Comparison of ENCODE assay signal across 16 cellular contexts in the genomic region with DNA sequence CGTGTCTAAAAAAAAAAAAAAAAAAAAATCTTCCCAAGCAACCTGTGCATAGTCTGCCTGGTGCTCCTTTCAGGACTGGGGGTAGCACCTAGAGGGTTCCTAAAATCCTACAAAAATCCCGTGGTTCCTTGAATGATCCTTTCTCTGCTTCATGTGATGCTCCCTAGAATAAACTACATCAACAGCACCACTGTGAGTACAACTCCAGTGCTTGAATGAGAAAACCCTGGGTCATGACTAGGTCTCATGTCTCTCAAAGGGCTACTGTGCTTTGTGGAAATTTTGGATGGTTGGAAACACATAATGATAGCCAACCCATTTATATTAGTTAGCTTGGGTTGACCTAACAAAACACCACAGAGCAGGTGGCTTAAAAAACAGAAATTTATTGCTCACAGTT.
DNase-seq lines count a peak whose midpoint lies in the region; ATAC-seq, FAIRE-seq and TF ChIP-seq lines count a peak whose summit lies in the region.
"Had no signal": no experiment of that assay in that cellular context is flagged by ENCODE, and none has a peak within 500 bp of the region (broad histone marks: within the 10 kb centered on the region; RNA-seq: fewer than 3 reads in every experiment).

No MANE protein-coding gene starts in this region.

- peaks cover 7 to 28% of the 10 kb centered on the region in 2 donors for H3K27me3 Mint-ChIP-seq in CD8-positive, alpha-beta memory T cell

- POLR2A ChIA-PET in CD8-positive, alpha-beta memory T cell (lab: Charles Lee): no interaction called here
- POLR2A ChIA-PET in K562 (lab: Yijun Ruan, JAX): interaction anchor here (0.7 to 1.9 kb wide), 13 partner anchors 10 to 497 kb away, joined by 3 to 16 read pairs (median 4); partner anchors contain the start of gene HES1

- WGBS in K562 (ENCODE audit: insufficient coverage, low coverage, missing lambda C conversion rate): 0% methylated on average over 1 of the region's 2 CpGs
- 40 to 74% (median 68%) methylated on average over 1 to 2 of the region's 2 CpGs for WGBS in ovary, 3 donors
- 40 to 46% methylated on average over 2 of the region's 2 CpGs for WGBS in testis, 2 donors

- CTCF ChIA-PET in CD8-positive, alpha-beta memory T cell (lab: Charles Lee): no interaction called here
- CTCF ChIA-PET in K562 (lab: Yijun Ruan, JAX; ENCODE audit: low intra/inter-chr PET ratio): interaction anchor here (1.6 kb wide), 1 partner anchor 56 kb away, joined by 4 read pairs; no protein-coding TSS in a partner anchor

- no peaks in the 10 kb centered on the region for H3K4me1 ChIP-seq in CD8-positive, alpha-beta memory T cell (ENCODE audit: insufficient read depth, low read length)
- H3K4me1 ChIP-seq in K562 (replicated peaks in 1 of 2; ENCODE audit: control insufficient read depth in 2 of 2, insufficient read depth in 2 of 2, low read length in 2 of 2) (peaks cover 18 to 36% of the 10 kb centered on the region in 2 experiments), foreskin keratinocyte (peaks cover 21% of the 10 kb centered on the region), ovary (ENCODE audit: insufficient read depth) (no peaks in the 10 kb centered on the region), testis (no peaks in the 10 kb centered on the region)

- in situ Hi-C loops in K562 (cut with MboI): no loop called here

- H3K27me3 ChIP-seq in CD8-positive, alpha-beta memory T cell (ENCODE audit: insufficient read depth, low read length, poor library complexity, severe bottlenecking): no peaks in the 10 kb centered on the region
- H3K27me3 ChIP-seq in K562 (ENCODE audit: control insufficient read depth in 2 of 2, insufficient read depth in 2 of 2, low read length in 2 of 2): no peaks in the 10 kb centered on the region
- H3K27me3 ChIP-seq in foreskin keratinocyte: no peaks in the 10 kb centered on the region
- H3K27me3 ChIP-seq in ovary: no peaks in the 10 kb centered on the region
- H3K27me3 ChIP-seq in testis: no peaks in the 10 kb centered on the region
- H3K27me3 ChIP-seq: BLaER1 had no signal

- H3K4me1 Mint-ChIP-seq in CD8-positive, alpha-beta memory T cell: no peaks in the 10 kb centered on the region

- peak; percentile 72 for ATAC-seq in K562
- no peak for ATAC-seq in foreskin keratinocyte
- ATAC-seq in HG03196 (IDR thresholded peaks at IDR 0.05; ENCODE audit: unreplicated experiment): no peak
- ATAC-seq: GM12878, HCT116 had no signal

- peak overlapping the region; percentile 40 for H3K27ac ChIP-seq in CD8-positive, alpha-beta memory T cell (ENCODE audit: low read depth, low read length)
- H3K27ac ChIP-seq in K562 (ENCODE audit: extremely low read depth, low read depth, low read length) (peak overlapping the region; percentile 65), foreskin keratinocyte (peak overlapping the region; percentile 100), skin epidermis (peak overlapping the region in 7 of 21 experiments; percentile 7 to 69 (median 51)), ovary (no peak overlapping the region), testis (no peak overlapping the region)
- H3K27ac ChIP-seq: BLaER1 had no signal

- no peaks in the 10 kb centered on the region for H4K20me1 ChIP-seq in K562 (replicated peaks; ENCODE audit: control insufficient read depth, insufficient read depth, low read length)
- H4K20me1 ChIP-seq: BLaER1 had no signal

- H3K4me3 ChIP-seq in CD8-positive, alpha-beta memory T cell (ENCODE audit: low read length): no peak overlapping the region
- H3K4me3 ChIP-seq in K562 (peak overlapping the region; percentile 15), skin epidermis (peak overlapping the region in 5 of 7 experiments; percentile 8 to 16 (median 13)), ovary (no peak overlapping the region), testis (no peak overlapping the region)
- H3K4me3 ChIP-seq: BLaER1, GM12878 had no signal

- H3K36me3 Mint-ChIP-seq in CD8-positive, alpha-beta memory T cell: no peaks in the 10 kb centered on the region

- TF ChIP-seq RAD21 in K562 (CRISPR knock-in tag; conservative IDR thresholded peaks at IDR 0.05 in 1 of 2, IDR thresholded peaks at IDR 0.05 in 1 of 2): peak; percentile 48 to 49

- H3K4me2 ChIP-seq in K562 (ENCODE audit: insufficient read depth, low read length): peak overlapping the region; percentile 72
- H3K4me2 ChIP-seq: BLaER1 had no signal

- H2AFZ ChIP-seq in K562 (ENCODE audit: low read depth, low read length): peak overlapping the region; percentile 84

- no peak for TF ChIP-seq EP300 in K562 (IDR thresholded peaks at IDR 0.05; ENCODE audit: low read length)
- no peak for TF ChIP-seq EP300 in ovary (IDR thresholded peaks at IDR 0.05)

- no peak for DNase-seq in CD8-positive, alpha-beta memory T cell
- peak in 1 of 4 experiments; percentile 52 for DNase-seq in K562 (ENCODE audit: extremely low read depth in 1 of 4, low spot score in 3 of 4)
- DNase-seq in foreskin keratinocyte: no peak
- no peak for DNase-seq in ovary
- DNase-seq in testis: no peak
- DNase-seq in putamen (ENCODE audit: low spot score): no peak
- DNase-seq: 8988T, AML-193, DMS53 had no signal

- H3K9ac ChIP-seq in K562 (ENCODE audit: insufficient read depth in 1 of 2, low read depth in 2 of 2, low read length in 2 of 2): peak overlapping the region in 1 of 2 experiments; percentile 56; a peak in 3 of 4 replicates
- H3K9ac ChIP-seq: BLaER1 had no signal

- no peaks in the 10 kb centered on the region for H3K36me3 ChIP-seq in CD8-positive, alpha-beta memory T cell (ENCODE audit: insufficient read depth, low read length)
- H3K36me3 ChIP-seq in K562 (ENCODE audit: control insufficient read depth, insufficient read depth, low read length) (no peaks in the 10 kb centered on the region), ovary (no peaks in the 10 kb centered on the region), testis (ENCODE audit: low read depth, missing control alignments) (no peaks in the 10 kb centered on the region)
- H3K36me3 ChIP-seq: BLaER1 had no signal

- BruUV-seq in K562 (replicated peaks; lab: Mats Ljungman, UMichigan): TSS peak; percentile 79

- no peaks in the 10 kb centered on the region for H3K9me3 ChIP-seq in CD8-positive, alpha-beta memory T cell (ENCODE audit: low read length)
- H3K9me3 ChIP-seq in K562 (replicated peaks; ENCODE audit: control insufficient read depth, insufficient read depth, low read depth, low read length): no peaks in the 10 kb centered on the region
- H3K9me3 ChIP-seq in ovary: no peaks in the 10 kb centered on the region
- no peaks in the 10 kb centered on the region for H3K9me3 ChIP-seq in testis
- H3K9me3 ChIP-seq: BLaER1 had no signal

- no peak overlapping the region for H3K27ac Mint-ChIP-seq in CD8-positive, alpha-beta memory T cell

- no peaks in the 10 kb centered on the region for H3K79me2 ChIP-seq in K562 (ENCODE audit: control insufficient read depth, insufficient read depth, low read length)

- no peaks in the 10 kb centered on the region for H3K9me3 Mint-ChIP-seq in CD8-positive, alpha-beta memory T cell

- TF ChIP-seq CTCF in K562 (IDR thresholded peaks at IDR 0.05 in 2 of 3, conservative IDR thresholded peaks at IDR 0.05 in 1 of 3; ENCODE audit: insufficient read depth in 2 of 3, low read depth in 1 of 3, low read length in 3 of 3): peak in 2 of 3 experiments; percentile 13 to 48; a peak in 3 of 6 replicates
- no peak for TF ChIP-seq CTCF in foreskin keratinocyte (conservative IDR thresholded peaks at IDR 0.05)
- TF ChIP-seq CTCF in ovary (IDR thresholded peaks at IDR 0.05): no peak
- no peak for TF ChIP-seq CTCF in testis (IDR thresholded peaks at IDR 0.05)

- intact Hi-C loops in K562 (cut with micrococcal nuclease): loop anchor here (2.0 kb wide), 2 partner anchors 16 to 48 kb away; no protein-coding TSS in a partner anchor
- intact Hi-C loops in ovary (cut with DNase I): no loop called here
- intact Hi-C loops in testis (cut with DNase I; ENCODE audit: low total_unique reads): no loop called here

- peak; percentile 6 for FAIRE-seq in K562 (lab: Jason Lieb, UNC)
- FAIRE-seq: GM12878, GM18507, H54 had no signal

- H3K9me1 ChIP-seq in K562 (ENCODE audit: control insufficient read depth, insufficient read depth, low read length): no peaks in the 10 kb centered on the region

- no peak for TF ChIP-seq POLR2A in K562 (conservative IDR thresholded peaks at IDR 0.05)
- no peak for TF ChIP-seq POLR2A in ovary (IDR thresholded peaks at IDR 0.05)
- no peak for TF ChIP-seq POLR2A in testis (IDR thresholded peaks at IDR 0.05)

- no peak overlapping the region for H3K4me3 Mint-ChIP-seq in CD8-positive, alpha-beta memory T cell

TF ChIP-seq in K562, 482 proteins besides CTCF, POLR2A, EP300 and RAD21 (continues in another document):
- TF ChIP-seq, protein P1, sequence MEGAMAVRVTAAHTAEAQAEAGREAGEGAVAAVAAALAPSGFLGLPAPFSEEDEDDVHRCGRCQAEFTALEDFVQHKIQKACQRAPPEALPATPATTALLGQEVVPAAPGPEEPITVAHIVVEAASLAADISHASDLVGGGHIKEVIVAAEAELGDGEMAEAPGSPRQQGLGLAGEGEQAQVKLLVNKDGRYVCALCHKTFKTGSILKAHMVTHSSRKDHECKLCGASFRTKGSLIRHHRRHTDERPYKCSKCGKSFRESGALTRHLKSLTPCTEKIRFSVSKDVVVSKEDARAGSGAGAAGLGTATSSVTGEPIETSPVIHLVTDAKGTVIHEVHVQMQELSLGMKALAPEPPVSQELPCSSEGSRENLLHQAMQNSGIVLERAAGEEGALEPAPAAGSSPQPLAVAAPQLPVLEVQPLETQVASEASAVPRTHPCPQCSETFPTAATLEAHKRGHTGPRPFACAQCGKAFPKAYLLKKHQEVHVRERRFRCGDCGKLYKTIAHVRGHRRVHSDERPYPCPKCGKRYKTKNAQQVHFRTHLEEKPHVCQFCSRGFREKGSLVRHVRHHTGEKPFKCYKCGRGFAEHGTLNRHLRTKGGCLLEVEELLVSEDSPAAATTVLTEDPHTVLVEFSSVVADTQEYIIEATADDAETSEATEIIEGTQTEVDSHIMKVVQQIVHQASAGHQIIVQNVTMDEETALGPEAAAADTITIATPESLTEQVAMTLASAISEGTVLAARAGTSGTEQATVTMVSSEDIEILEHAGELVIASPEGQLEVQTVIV (CRISPR knock-in tag; IDR thresholded peaks at IDR 0.05; ENCODE audit: borderline replicate concordance): no peak
- no peak for TF ChIP-seq KLF6 (CRISPR knock-in tag; IDR thresholded peaks at IDR 0.05; ENCODE audit: borderline replicate concordance)
- no peak for TF ChIP-seq NR2C1 (IDR thresholded peaks at IDR 0.05)
- no peak for TF ChIP-seq NR2C1 (tag; IDR thresholded peaks at IDR 0.05)
- TF ChIP-seq PREB (CRISPR knock-in tag; IDR thresholded peaks at IDR 0.05): no peak

Comparison
In these comparisons a context has a peak if more than half of its experiments do, and no peak if none do; other contexts are left out.
1. H3K27ac ChIP-seq: peak in CD8-positive, alpha-beta memory T cell (single experiment), K562 (single experiment) and foreskin keratinocyte (single experiment); none in ovary (0 of 2) and testis (0 of 2).
2. H3K4me3 ChIP-seq: peak in K562 (single experiment) and skin epidermis (5 of 7); none in CD8-positive, alpha-beta memory T cell (single experiment), ovary (single experiment) and testis (0 of 2).
3. CTCF ChIP-seq: peak in K562 (2 of 3); none in foreskin keratinocyte (single experiment), ovary (0 of 3) and testis (0 of 3).